In genomic region chr2:39684495-39684894, GRCh38 we compare ENCODE assay signal across 39 cellular contexts. TPM values are rescaled to one million over a fixed set of nuclear protein-coding genes. Genes with fewer than 3 reads are reported as not detected.
"Had no signal": no experiment of that assay in that cellular context is flagged by ENCODE, and none has a peak within 500 bp of the region (broad histone marks: within the 10 kb centered on the region; RNA-seq: fewer than 3 reads in every experiment).

No MANE protein-coding gene starts in this region.

- H3K9me3 ChIP-seq: ascending aorta had no signal

- H3K27ac Mint-ChIP-seq: activated CD4-positive, alpha-beta memory T cell treated with anti-CD3 and anti-CD28 coated beads, Interleukin-2, amount 10 ng/mL, durations not matched to agents 7 days and 5 days; activated CD4-positive, alpha-beta T cell treated with anti-CD3 and anti-CD28 coated beads for 36 hours; activated CD4-positive, alpha-beta T cell treated with anti-CD3 and anti-CD28 coated beads, Interleukin-2, amount 10 ng/mL, durations not matched to agents 7 days and 5 days; activated CD8-positive, alpha-beta memory T cell treated with anti-CD3 and anti-CD28 coated beads, Interleukin-2, amount 10 ng/mL, durations not matched to agents 7 days and 5 days; activated CD8-positive, alpha-beta T cell treated with anti-CD3 and anti-CD28 coated beads, Interleukin-2, amount 10 ng/mL, durations not matched to agents 7 days and 5 days; activated naive CD4-positive, alpha-beta T cell treated with anti-CD3 and anti-CD28 coated beads, Interleukin-2, amount 10 ng/mL, durations not matched to agents 7 days and 5 days; activated naive CD4-positive, alpha-beta T cell treated with anti-CD3 and anti-CD28 coated beads, Interleukin-2, amount 50 U/mL, for 24 hours; activated naive CD8-positive, alpha-beta T cell; activated naive CD8-positive, alpha-beta T cell treated with anti-CD3 and anti-CD28 coated beads, Interleukin-2, amount 10 ng/mL, durations not matched to agents 7 days and 5 days; activated naive CD8-positive, alpha-beta T cell treated with anti-CD3 and anti-CD28 coated beads, Interleukin-2, amount 50 U/mL, for 24 hours; activated T-cell treated with anti-CD3 and anti-CD28 coated beads, Interleukin-2, amount 50 U/mL, for 24 hours; activated T-helper 2 cell treated with anti-CD3 and anti-CD28 coated beads, Interferon-gamma antibody, Interleukin-2, Interleukin-4, amounts not matched to agents 10 μg/mL and 5 μg/mL and 100 μg/mL, durations not matched to agents 14 hours and 24 hours and 36 hours; T-helper 1 cell treated with Interleukin-12 subunit alpha and Interleukin-12 subunit beta and Interleukin-4 antibody, amounts not matched to agents 30 μg/mL and 1 μg/mL, for 36 hours; T-helper 2 cell treated with Interferon-gamma antibody and Interleukin-4, amounts not matched to agents 5 μg/mL and 100 μg/mL, for 36 hours; WTC11 had no signal

- FAIRE-seq: bronchial epithelial cell had no signal

- DNase-seq: activated CD4-positive, alpha-beta memory T cell treated with anti-CD3 and anti-CD28 coated beads, Interleukin-2, amount 10 ng/mL, durations not matched to agents 7 days and 5 days; activated CD4-positive, alpha-beta T cell treated with anti-CD3 and anti-CD28 coated beads for 1 hour; activated CD4-positive, alpha-beta T cell treated with anti-CD3 and anti-CD28 coated beads for 36 hours; activated CD4-positive, alpha-beta T cell treated with anti-CD3 and anti-CD28 coated beads for 48 hours; activated CD4-positive, alpha-beta T cell treated with anti-CD3 and anti-CD28 coated beads, Interleukin-2, amount 10 ng/mL, durations not matched to agents 7 days and 5 days; activated CD4-positive, alpha-beta T cell treated with anti-CD3 and anti-CD28 coated beads, Interleukin-2, amount 50 U/mL, for 48 hours; activated CD4-positive, CD25-positive, alpha-beta regulatory T cell; activated CD8-positive, alpha-beta memory T cell treated with anti-CD3 and anti-CD28 coated beads for 24 hours; activated CD8-positive, alpha-beta memory T cell treated with anti-CD3 and anti-CD28 coated beads, Interleukin-2, amount 10 ng/mL, durations not matched to agents 7 days and 5 days; activated CD8-positive, alpha-beta memory T cell treated with anti-CD3 and anti-CD28 coated beads, Interleukin-2, amount 50 U/mL, for 48 hours; activated CD8-positive, alpha-beta T cell treated with anti-CD3 and anti-CD28 coated beads, Interleukin-2, amount 10 ng/mL, durations not matched to agents 7 days and 5 days; activated effector memory CD4-positive, alpha-beta T cell treated with Interleukin-2 at 50 U/mL for 16 hours; activated gamma-delta T cell; activated naive CD4-positive, alpha-beta T cell treated with anti-CD3 and anti-CD28 coated beads, Interleukin-2, amount 10 ng/mL, durations not matched to agents 7 days and 5 days; activated naive CD4-positive, alpha-beta T cell treated with Interleukin-2 at 50 U/mL for 16 hours; activated naive CD8-positive, alpha-beta T cell treated with anti-CD3 and anti-CD28 coated beads, Interleukin-2, amount 10 ng/mL, durations not matched to agents 7 days and 5 days; activated naive CD8-positive, alpha-beta T cell treated with anti-CD3 and anti-CD28 coated beads, Interleukin-2, amount 50 U/mL, for 24 hours; activated T-cell treated with anti-CD3 and anti-CD28 coated beads, Interleukin-2, amount 50 U/mL, for 24 hours; activated T-cell treated with anti-CD3 and anti-CD28 coated beads, Interleukin-2, amount 50 U/mL, for 48 hours; amygdala; anterior cingulate cortex; caudate nucleus; cerebellar nuclear complex; T-helper 1 cell; T-helper 2 cell; T-helper 9 cell; WERI-Rb-1 had no signal

- H3K36me3 ChIP-seq: ascending aorta, cardiac muscle cell, WERI-Rb-1 had no signal

- H3K27me3 ChIP-seq: ascending aorta, cardiac muscle cell had no signal

- H3K4me3 ChIP-seq: ascending aorta, cardiac muscle cell had no signal

- H3K27ac ChIP-seq: ascending aorta, cardiac muscle cell, WERI-Rb-1 had no signal

- H3K9me3 Mint-ChIP-seq: activated CD4-positive, alpha-beta memory T cell treated with anti-CD3 and anti-CD28 coated beads, Interleukin-2, amount 10 ng/mL, durations not matched to agents 7 days and 5 days; activated CD4-positive, alpha-beta T cell treated with anti-CD3 and anti-CD28 coated beads, Interleukin-2, amount 10 ng/mL, durations not matched to agents 7 days and 5 days; activated naive CD4-positive, alpha-beta T cell treated with anti-CD3 and anti-CD28 coated beads, Interleukin-2, amount 10 ng/mL, durations not matched to agents 7 days and 5 days; activated naive CD4-positive, alpha-beta T cell treated with anti-CD3 and anti-CD28 coated beads, Interleukin-2, amount 50 U/mL, for 24 hours; activated naive CD8-positive, alpha-beta T cell treated with anti-CD3 and anti-CD28 coated beads, Interleukin-2, amount 50 U/mL, for 24 hours; activated T-cell treated with anti-CD3 and anti-CD28 coated beads, Interleukin-2, amount 50 U/mL, for 24 hours; activated T-helper 2 cell treated with anti-CD3 and anti-CD28 coated beads, Interferon-gamma antibody, Interleukin-2, Interleukin-4, amounts not matched to agents 10 μg/mL and 5 μg/mL and 100 μg/mL, durations not matched to agents 14 hours and 24 hours and 36 hours; central memory CD8-positive, alpha-beta T cell; T-helper 1 cell treated with Interleukin-12 subunit alpha and Interleukin-12 subunit beta and Interleukin-4 antibody, amounts not matched to agents 30 μg/mL and 1 μg/mL, for 36 hours; T-helper 2 cell treated with Interferon-gamma antibody and Interleukin-4, amounts not matched to agents 5 μg/mL and 100 μg/mL, for 36 hours; WTC11 had no signal

- H3K4me3 Mint-ChIP-seq: activated CD4-positive, alpha-beta memory T cell treated with anti-CD3 and anti-CD28 coated beads, Interleukin-2, amount 10 ng/mL, durations not matched to agents 7 days and 5 days; activated CD4-positive, alpha-beta T cell treated with anti-CD3 and anti-CD28 coated beads for 36 hours; activated CD4-positive, alpha-beta T cell treated with anti-CD3 and anti-CD28 coated beads, Interleukin-2, amount 10 ng/mL, durations not matched to agents 7 days and 5 days; activated CD8-positive, alpha-beta memory T cell treated with anti-CD3 and anti-CD28 coated beads, Interleukin-2, amount 10 ng/mL, durations not matched to agents 7 days and 5 days; activated CD8-positive, alpha-beta T cell treated with anti-CD3 and anti-CD28 coated beads, Interleukin-2, amount 10 ng/mL, durations not matched to agents 7 days and 5 days; activated naive CD4-positive, alpha-beta T cell treated with anti-CD3 and anti-CD28 coated beads, Interleukin-2, amount 10 ng/mL, durations not matched to agents 7 days and 5 days; activated naive CD4-positive, alpha-beta T cell treated with anti-CD3 and anti-CD28 coated beads, Interleukin-2, amount 50 U/mL, for 24 hours; activated naive CD8-positive, alpha-beta T cell; activated naive CD8-positive, alpha-beta T cell treated with anti-CD3 and anti-CD28 coated beads, Interleukin-2, amount 10 ng/mL, durations not matched to agents 7 days and 5 days; activated naive CD8-positive, alpha-beta T cell treated with anti-CD3 and anti-CD28 coated beads, Interleukin-2, amount 50 U/mL, for 24 hours; activated T-cell treated with anti-CD3 and anti-CD28 coated beads, Interleukin-2, amount 50 U/mL, for 24 hours; central memory CD8-positive, alpha-beta T cell; T-helper 1 cell treated with Interleukin-12 subunit alpha and Interleukin-12 subunit beta and Interleukin-4 antibody, amounts not matched to agents 30 μg/mL and 1 μg/mL, for 36 hours; T-helper 2 cell treated with Interferon-gamma antibody and Interleukin-4, amounts not matched to agents 5 μg/mL and 100 μg/mL, for 36 hours; WTC11 had no signal

- H3K27me3 Mint-ChIP-seq: brain had no signal

- ATAC-seq: activated CD4-positive, alpha-beta T cell treated with anti-CD3 and anti-CD28 coated beads for 36 hours; activated CD4-positive, CD25-positive, alpha-beta regulatory T cell treated with anti-CD3 and anti-CD28 coated beads, Interleukin-2, amount 50 U/mL, for 24 hours; activated CD8-positive, alpha-beta memory T cell treated with anti-CD3 and anti-CD28 coated beads, Interleukin-2, amount 10 ng/mL, durations not matched to agents 7 days and 5 days; activated CD8-positive, alpha-beta T cell treated with anti-CD3 and anti-CD28 coated beads, Interleukin-2, amount 10 ng/mL, durations not matched to agents 7 days and 5 days; activated naive CD8-positive, alpha-beta T cell treated with anti-CD3 and anti-CD28 coated beads, Interleukin-2, amount 50 U/mL, for 24 hours; WTC11 had no signal

- H3K36me3 Mint-ChIP-seq: activated CD8-positive, alpha-beta memory T cell treated with anti-CD3 and anti-CD28 coated beads, Interleukin-2, amount 10 ng/mL, durations not matched to agents 7 days and 5 days; activated naive CD4-positive, alpha-beta T cell treated with anti-CD3 and anti-CD28 coated beads, Interleukin-2, amount 10 ng/mL, durations not matched to agents 7 days and 5 days; activated naive CD4-positive, alpha-beta T cell treated with anti-CD3 and anti-CD28 coated beads, Interleukin-2, amount 50 U/mL, for 24 hours; activated naive CD8-positive, alpha-beta T cell; WTC11 had no signal

- H3K4me1 Mint-ChIP-seq: activated CD4-positive, alpha-beta memory T cell treated with anti-CD3 and anti-CD28 coated beads, Interleukin-2, amount 10 ng/mL, durations not matched to agents 7 days and 5 days; activated CD4-positive, alpha-beta T cell treated with anti-CD3 and anti-CD28 coated beads for 36 hours; activated CD4-positive, alpha-beta T cell treated with anti-CD3 and anti-CD28 coated beads, Interleukin-2, amount 10 ng/mL, durations not matched to agents 7 days and 5 days; activated CD8-positive, alpha-beta memory T cell treated with anti-CD3 and anti-CD28 coated beads, Interleukin-2, amount 10 ng/mL, durations not matched to agents 7 days and 5 days; activated naive CD4-positive, alpha-beta T cell treated with anti-CD3 and anti-CD28 coated beads, Interleukin-2, amount 10 ng/mL, durations not matched to agents 7 days and 5 days; activated naive CD4-positive, alpha-beta T cell treated with anti-CD3 and anti-CD28 coated beads, Interleukin-2, amount 50 U/mL, for 24 hours; activated naive CD8-positive, alpha-beta T cell treated with anti-CD3 and anti-CD28 coated beads, Interleukin-2, amount 10 ng/mL, durations not matched to agents 7 days and 5 days; activated naive CD8-positive, alpha-beta T cell treated with anti-CD3 and anti-CD28 coated beads, Interleukin-2, amount 50 U/mL, for 24 hours; central memory CD8-positive, alpha-beta T cell had no signal

RNA-seq across cellular contexts. Expression of gene TMEM178A, which starts 18.8 kb away (rescaled TPM):
- total RNA-seq: activated CD8-positive, alpha-beta memory T cell treated with anti-CD3 and anti-CD28 coated beads, Interleukin-2, amount 10 ng/mL, durations not matched to agents 7 days and 5 days; activated CD8-positive, alpha-beta T cell treated with anti-CD3 and anti-CD28 coated beads, Interleukin-2, amount 10 ng/mL, durations not matched to agents 7 days and 5 days had no signal
